Comparison of ENCODE assay signal across 16 cellular contexts in genomic region chrX:118977424-118977823, GRCh38. TPM values are rescaled to one million over a fixed set of nuclear protein-coding genes. Genes with fewer than 3 reads are reported as not detected.
A peak's percentile ranks its signal among the peaks of the same experiment; 100 is the strongest.
DNase-seq lines count a peak whose midpoint lies in the region; ATAC-seq and TF ChIP-seq lines count a peak whose summit lies in the region.
"Had no signal": no experiment of that assay in that cellular context is flagged by ENCODE, and none has a peak within 500 bp of the region (broad histone marks: within the 10 kb centered on the region; RNA-seq: fewer than 3 reads in every experiment).

No MANE protein-coding gene starts in this region.

- peak overlapping the region; percentile 64 for H3K4me3 Mint-ChIP-seq in CD8-positive, alpha-beta T cell
- peak overlapping the region; percentile 61 for H3K4me3 Mint-ChIP-seq in activated naive CD8-positive, alpha-beta T cell treated with anti-CD3 and anti-CD28 coated beads, Interleukin-2, amount 50 U/mL, for 24 hours
- peak overlapping the region; percentile 45 for H3K4me3 Mint-ChIP-seq in neural crest cell
- H3K4me3 Mint-ChIP-seq: dendritic cell treated with granulocyte-macrophage colony-stimulating factor and Interleukin-4, amounts not matched to agents 40 ng/mL and 50 ng/mL, for 4 days had no signal

- CTCF ChIA-PET in CD8-positive, alpha-beta T cell (lab: Charles Lee) = interaction anchor here (1.2 kb wide), 1 partner anchor 29 kb away, joined by 3 read pairs; no protein-coding TSS in a partner anchor

- peak overlapping the region; percentile 77; the same call in 1 of the 2 replicates for H3K4me3 ChIP-seq in BLaER1
- no peak overlapping the region for H3K4me3 ChIP-seq in CD8-positive, alpha-beta T cell (ENCODE audit: low read depth, low read length)

- H4K20me1 ChIP-seq in BLaER1 = peaks cover 19% of the 10 kb centered on the region

- peaks cover 13% of the 10 kb centered on the region for H3K27me3 ChIP-seq in BLaER1
- H3K27me3 ChIP-seq in CD8-positive, alpha-beta T cell (ENCODE audit: insufficient read depth, low read length) = no peaks in the 10 kb centered on the region
- H3K27me3 ChIP-seq: upper lobe of left lung had no signal

- peaks cover 21% of the 10 kb centered on the region for H3K4me1 Mint-ChIP-seq in CD8-positive, alpha-beta T cell (ENCODE audit: low read depth)
- peaks cover 25% of the 10 kb centered on the region for H3K4me1 Mint-ChIP-seq in activated naive CD8-positive, alpha-beta T cell treated with anti-CD3 and anti-CD28 coated beads, Interleukin-2, amount 50 U/mL, for 24 hours
- H3K4me1 Mint-ChIP-seq in neural crest cell = peaks cover 14% of the 10 kb centered on the region

- H3K36me3 ChIP-seq in BLaER1 = peaks cover 30% of the 10 kb centered on the region
- no peaks in the 10 kb centered on the region for H3K36me3 ChIP-seq in CD8-positive, alpha-beta T cell (ENCODE audit: insufficient read depth, low read length)
- H3K36me3 ChIP-seq: adrenal gland, upper lobe of left lung had no signal

- H3K27ac ChIP-seq in BLaER1 = no peak overlapping the region
- no peak overlapping the region for H3K27ac ChIP-seq in CD8-positive, alpha-beta T cell (ENCODE audit: low read depth, low read length)

- H3K36me3 Mint-ChIP-seq in CD8-positive, alpha-beta T cell = peaks cover 4% of the 10 kb centered on the region
- H3K36me3 Mint-ChIP-seq in activated naive CD8-positive, alpha-beta T cell treated with anti-CD3 and anti-CD28 coated beads, Interleukin-2, amount 50 U/mL, for 24 hours (ENCODE audit: low read depth) = no peaks in the 10 kb centered on the region
- no peaks in the 10 kb centered on the region for H3K36me3 Mint-ChIP-seq in neural crest cell (ENCODE audit: low read depth)

- H3K9me3 Mint-ChIP-seq in CD8-positive, alpha-beta T cell = no peaks in the 10 kb centered on the region
- no peaks in the 10 kb centered on the region for H3K9me3 Mint-ChIP-seq in activated naive CD8-positive, alpha-beta T cell treated with anti-CD3 and anti-CD28 coated beads, Interleukin-2, amount 50 U/mL, for 24 hours
- no peaks in the 10 kb centered on the region for H3K9me3 Mint-ChIP-seq in neural crest cell
- H3K9me3 Mint-ChIP-seq: dendritic cell treated with granulocyte-macrophage colony-stimulating factor and Interleukin-4, amounts not matched to agents 40 ng/mL and 50 ng/mL, for 4 days had no signal

- no peak for ATAC-seq in CD8-positive, alpha-beta T cell
- no peak for ATAC-seq in activated naive CD8-positive, alpha-beta T cell treated with anti-CD3 and anti-CD28 coated beads, Interleukin-2, amount 50 U/mL, for 24 hours
- no peak for ATAC-seq in left cardiac atrium

- H3K9ac ChIP-seq in BLaER1 = no peak overlapping the region

- POLR2A ChIA-PET in CD8-positive, alpha-beta T cell (lab: Charles Lee) = interaction anchor here (1.4 kb wide), 1 partner anchor 8 kb away, joined by 4 read pairs; no protein-coding TSS in a partner anchor

- no peak for TF ChIP-seq CTCF in CD8-positive, alpha-beta T cell (IDR thresholded peaks at IDR 0.05)
- TF ChIP-seq CTCF in neural crest cell (conservative IDR thresholded peaks at IDR 0.05) = no peak

- H3K4me2 ChIP-seq in BLaER1 = peak overlapping the region; percentile 70

- no peak overlapping the region for H3K27ac Mint-ChIP-seq in CD8-positive, alpha-beta T cell
- no peak overlapping the region for H3K27ac Mint-ChIP-seq in activated naive CD8-positive, alpha-beta T cell treated with anti-CD3 and anti-CD28 coated beads, Interleukin-2, amount 50 U/mL, for 24 hours
- H3K27ac Mint-ChIP-seq in neural crest cell (ENCODE audit: unreplicated experiment) = no peak overlapping the region
- H3K27ac Mint-ChIP-seq: dendritic cell treated with granulocyte-macrophage colony-stimulating factor and Interleukin-4, amounts not matched to agents 40 ng/mL and 50 ng/mL, for 4 days had no signal

- no peak for DNase-seq in CD8-positive, alpha-beta T cell
- DNase-seq in activated naive CD8-positive, alpha-beta T cell treated with anti-CD3 and anti-CD28 coated beads, Interleukin-2, amount 50 U/mL, for 24 hours = no peak
- no peak for DNase-seq in neural crest cell (ENCODE audit: low read depth, low spot score)
- DNase-seq in left cardiac atrium = no peak
- no peak for DNase-seq in NOMO-1 treated with DMSO at 0.1 percent for 48 hours (lab: John Stamatoyannopoulos, UW; ENCODE audit: unreplicated experiment)
- DNase-seq in DMS 273 treated with DMSO at 0.1 percent for 48 hours (lab: John Stamatoyannopoulos, UW) = no peak
- no peak for DNase-seq in COR-L47 (lab: John Stamatoyannopoulos, UW)
- DNase-seq: adrenal gland; islet precursor cell; mammary epithelial cell; NCI-H524; stimulated activated CD4-positive, alpha-beta T cell treated with anti-CD3 and anti-CD28 coated beads, Interleukin-2, amount 100 ng/mL, for 24 hours; stimulated activated naive CD4-positive, alpha-beta T cell treated with Interleukin-2 at 50 U/mL for 16 hours; upper lobe of left lung had no signal

- H3K27me3 Mint-ChIP-seq in CD8-positive, alpha-beta T cell (ENCODE audit: low read depth) = peaks cover 8% of the 10 kb centered on the region
- peaks cover 10% of the 10 kb centered on the region for H3K27me3 Mint-ChIP-seq in activated naive CD8-positive, alpha-beta T cell treated with anti-CD3 and anti-CD28 coated beads, Interleukin-2, amount 50 U/mL, for 24 hours
- peaks cover 70% of the 10 kb centered on the region for H3K27me3 Mint-ChIP-seq in neural crest cell (ENCODE audit: low read depth)

- H3K9me3 ChIP-seq in BLaER1 = peaks cover 28% of the 10 kb centered on the region
- no peaks in the 10 kb centered on the region for H3K9me3 ChIP-seq in CD8-positive, alpha-beta T cell (ENCODE audit: low read length)
- H3K9me3 ChIP-seq: adrenal gland, upper lobe of left lung had no signal

- intact Hi-C loops in CD8-positive, alpha-beta T cell (cut with DNase I, micrococcal nuclease) = loop anchor here in 1 of 2 experiments (10.0 kb wide), 1 partner anchor 257 kb away; the partner anchor contains the start of gene PGRMC1
- intact Hi-C loops in left cardiac atrium (cut with DNase I) = loop anchor here in 1 of 2 donors (2.0 to 10.0 kb wide), 2 partner anchors 105 to 133 kb away; no protein-coding TSS in a partner anchor

- peaks cover 21% of the 10 kb centered on the region for H3K4me1 ChIP-seq in BLaER1
- H3K4me1 ChIP-seq in CD8-positive, alpha-beta T cell (ENCODE audit: insufficient read depth, low read length) = peaks cover 6% of the 10 kb centered on the region

RNA-seq across cellular contexts. Expression of gene LONRF3, which starts 3.0 kb away (rescaled TPM):
- total RNA-seq in CD8-positive, alpha-beta T cell = 1 to 10 TPM; 3.8 to 4.3 TPM
- total RNA-seq in neural crest cell (0.20 and 0.30 TPM in 2 replicates), left cardiac atrium (1 to 10 TPM; 3.9 to 5.5 TPM)
